Comparison of ENCODE assay signal across 8 cellular contexts in genomic region chr11:130180491-130180890, GRCh38. TPM values are rescaled to one million over a fixed set of nuclear protein-coding genes. Genes with fewer than 3 reads are reported as not detected.
A peak's percentile ranks its signal among the peaks of the same experiment; 100 is the strongest.
DNase-seq lines count a peak whose midpoint lies in the region; ATAC-seq and TF ChIP-seq lines count a peak whose summit lies in the region.

No MANE protein-coding gene starts in this region.

- no peak for ATAC-seq in left ventricle myocardium superior
- peak; percentile 7 to 69 for ATAC-seq in upper lobe of left lung (ENCODE audit: low FRiP score in 2 of 2)
- ATAC-seq in GM19455 (IDR thresholded peaks at IDR 0.05; ENCODE audit: unreplicated experiment), result no peak
- ATAC-seq in activated naive CD4-positive, alpha-beta T cell treated with anti-CD3 and anti-CD28 coated beads, Interleukin-2, amount 50 U/mL, for 72 hours, result no peak
- no peak for ATAC-seq in gastrocnemius medialis

- TF ChIP-seq CTCF in right atrium auricular region (IDR thresholded peaks at IDR 0.05) (no peak), upper lobe of left lung (IDR thresholded peaks at IDR 0.05) (no peak), gastrocnemius medialis (IDR thresholded peaks at IDR 0.05 in 4 of 5, conservative IDR thresholded peaks at IDR 0.05 in 1 of 5) (no peak)

- DNase-seq in right atrium auricular region (ENCODE audit: low spot score), result no peak
- no peak for DNase-seq in left ventricle myocardium superior
- peak; percentile 24 for DNase-seq in OCI-M1 (lab: John Stamatoyannopoulos, UW)
- peak; percentile 27 for DNase-seq in inferior parietal cortex (ENCODE audit: extremely low spot score)
- DNase-seq in upper lobe of left lung, result no peak
- DNase-seq in activated naive CD4-positive, alpha-beta T cell treated with anti-CD3 and anti-CD28 coated beads, Interleukin-2, amount 50 U/mL, for 72 hours (ENCODE audit: low spot score in 2 of 2), result no peak
- DNase-seq in gastrocnemius medialis, result no peak

- H3K4me1 ChIP-seq in right atrium auricular region (peaks cover 0 to 44% of the 10 kb centered on the region in 2 donors), upper lobe of left lung (peaks cover 17 to 44% (median 41%) of the 10 kb centered on the region in 4 donors), gastrocnemius medialis (peaks cover 19 to 21% of the 10 kb centered on the region in 2 donors)

- H3K27me3 ChIP-seq in right atrium auricular region (no peaks in the 10 kb centered on the region), upper lobe of left lung (no peaks in the 10 kb centered on the region), gastrocnemius medialis (no peaks in the 10 kb centered on the region)

- TF ChIP-seq EP300 in upper lobe of left lung (IDR thresholded peaks at IDR 0.05), result no peak

- no peaks in the 10 kb centered on the region for H3K9me3 ChIP-seq in right atrium auricular region
- H3K9me3 ChIP-seq in upper lobe of left lung, result no peaks in the 10 kb centered on the region
- no peaks in the 10 kb centered on the region for H3K9me3 ChIP-seq in gastrocnemius medialis

- no peaks in the 10 kb centered on the region for H3K36me3 ChIP-seq in right atrium auricular region
- H3K36me3 ChIP-seq in upper lobe of left lung, result no peaks in the 10 kb centered on the region
- no peaks in the 10 kb centered on the region for H3K36me3 ChIP-seq in gastrocnemius medialis

- H3K4me3 ChIP-seq in right atrium auricular region, result no peak overlapping the region
- no peak overlapping the region for H3K4me3 ChIP-seq in upper lobe of left lung
- no peak overlapping the region for H3K4me3 ChIP-seq in gastrocnemius medialis

- H3K27ac ChIP-seq in right atrium auricular region, result peak overlapping the region; percentile 77 to 83
- H3K27ac ChIP-seq in upper lobe of left lung, result peak overlapping the region; percentile 46 to 74 (median 63)
- H3K27ac ChIP-seq in gastrocnemius medialis, result no peak overlapping the region

- no peaks in the 10 kb centered on the region for H3K36me3 Mint-ChIP-seq in activated naive CD4-positive, alpha-beta T cell treated with anti-CD3 and anti-CD28 coated beads, Interleukin-2, amount 50 U/mL, for 72 hours

- WGBS in upper lobe of left lung, 2 donors, result 53 to 63% methylated on average over 4 of the region's 4 CpGs

- H3K9me3 Mint-ChIP-seq in activated naive CD4-positive, alpha-beta T cell treated with anti-CD3 and anti-CD28 coated beads, Interleukin-2, amount 50 U/mL, for 72 hours, result no peaks in the 10 kb centered on the region

- TF ChIP-seq POLR2A in upper lobe of left lung (IDR thresholded peaks at IDR 0.05) (peak in 1 of 4 donors; percentile 17), gastrocnemius medialis (IDR thresholded peaks at IDR 0.05) (no peak)

- in situ Hi-C loops in gastrocnemius medialis (cut with MboI; ENCODE audit: low sequenced_read_pairs in 4 of 4), result no loop called here

- intact Hi-C loops in left ventricle myocardium superior (cut with micrococcal nuclease), result no loop called here
- intact Hi-C loops in gastrocnemius medialis (cut with DNase I; ENCODE audit: low total_unique reads), result no loop called here

- no peak overlapping the region for H3K27ac Mint-ChIP-seq in activated naive CD4-positive, alpha-beta T cell treated with anti-CD3 and anti-CD28 coated beads, Interleukin-2, amount 50 U/mL, for 72 hours

RNA-seq across cellular contexts. Expression of gene ST14, which starts 20.9 kb away (rescaled TPM):
- total RNA-seq in right atrium auricular region, result 1 to 10 TPM in 1 of 2 donors, under 1 TPM in 1; 0.85 to 6.0 TPM
- 2.1 TPM for total RNA-seq in left ventricle myocardium superior
- 100 to 1,000 TPM in 1 of 6 donors, 10 to 100 TPM in 5; 49.2 to 105 (median 72.1) TPM for total RNA-seq in upper lobe of left lung
- total RNA-seq in activated naive CD4-positive, alpha-beta T cell treated with anti-CD3 and anti-CD28 coated beads, Interleukin-2, amount 50 U/mL, for 72 hours, result under 1 TPM in 1 of 2 donors, not detected in 1; 0.10 TPM
- 1 to 10 TPM in 3 of 4 donors, under 1 TPM in 1; 0.20 to 2.2 (median 1.3) TPM for total RNA-seq in gastrocnemius medialis

Comparison
In these comparisons a context has a peak if more than half of its experiments do, and no peak if none do; other contexts are left out.
1. DNase-seq: peak in OCI-M1 (single experiment) and inferior parietal cortex (single experiment); none in right atrium auricular region (single experiment), left ventricle myocardium superior (single experiment), upper lobe of left lung (0 of 2), activated naive CD4-positive, alpha-beta T cell treated with anti-CD3 and anti-CD28 coated beads, Interleukin-2, amount 50 U/mL, for 72 hours (0 of 2) and gastrocnemius medialis (0 of 2).
2. H3K27ac ChIP-seq: peak in right atrium auricular region (2 of 2) and upper lobe of left lung (4 of 4); none in gastrocnemius medialis (0 of 4).
3. ATAC-seq: peak in upper lobe of left lung (2 of 2); none in left ventricle myocardium superior (single experiment), GM19455 (single experiment), activated naive CD4-positive, alpha-beta T cell treated with anti-CD3 and anti-CD28 coated beads, Interleukin-2, amount 50 U/mL, for 72 hours (0 of 2) and gastrocnemius medialis (0 of 2).
4. RNA of gene ST14, which starts 20.9 kb away (total RNA-seq): 49.2 to 105 TPM in upper lobe of left lung; 0.85 to 6.0 TPM in right atrium auricular region, 2.1 TPM in left ventricle myocardium superior (single experiment), 0.20 to 2.2 TPM in gastrocnemius medialis and 0.10 TPM in activated naive CD4-positive, alpha-beta T cell treated with anti-CD3 and anti-CD28 coated beads, Interleukin-2, amount 50 U/mL, for 72 hours; every median in the first group is over 4 times any median in the second.